8 cellular contexts compared by ENCODE assay signal in genomic region chr6:35024601-35025054, GRCh38.
DNase-seq lines count a peak whose midpoint lies in the region; ATAC-seq and TF ChIP-seq lines count a peak whose summit lies in the region.

No MANE protein-coding gene starts in this region.

- CTCF ChIA-PET in MCF 10A (lab: Yijun Ruan, JAX) = no interaction called here
- CTCF ChIA-PET in activated CD4-positive, alpha-beta T cell treated with anti-CD3 and anti-CD28 coated beads for 36 hours (lab: Charles Lee) = interaction anchor here (1.3 kb wide), 1 partner anchor 764 kb away, joined by 3 read pairs; no protein-coding TSS in a partner anchor

- peak overlapping the region; percentile 61 to 98 (median 94) for H3K27ac ChIP-seq in tibial nerve

- POLR2A ChIA-PET in MCF 10A (lab: Yijun Ruan, JAX) = interaction anchor here (0.7 to 1.7 kb wide), 6 partner anchors 13 to 137 kb away, joined by 3 to 5 read pairs (median 4); no protein-coding TSS in a partner anchor
- POLR2A ChIA-PET in activated CD4-positive, alpha-beta T cell treated with anti-CD3 and anti-CD28 coated beads for 36 hours (lab: Charles Lee) = no interaction called here

- peak in 1 of 2 donors; percentile 70 for TF ChIP-seq EP300 in tibial nerve (IDR thresholded peaks at IDR 0.05)

- intact Hi-C loops in MCF 10A (cut with micrococcal nuclease) = no loop called here
- intact Hi-C loops in activated CD4-positive, alpha-beta T cell treated with anti-CD3 and anti-CD28 coated beads for 36 hours (cut with DNase I, micrococcal nuclease) = no loop called here

- H3K9me3 ChIP-seq in BE2C (no peaks in the 10 kb centered on the region), tibial nerve (no peaks in the 10 kb centered on the region)

- H3K4me1 ChIP-seq in BE2C (peaks cover 4% of the 10 kb centered on the region), tibial nerve (peaks cover 0 to 97% (median 49%) of the 10 kb centered on the region in 4 donors)

- no peak overlapping the region for H3K4me3 ChIP-seq in BE2C (ENCODE audit: low read depth, low read length)
- H3K4me3 ChIP-seq in tibial nerve = no peak overlapping the region

- ATAC-seq in left lobe of liver (peak; percentile 18), GM18907 (IDR thresholded peaks at IDR 0.05; ENCODE audit: unreplicated experiment) (no peak)
- no peak for ATAC-seq in activated CD4-positive, alpha-beta T cell treated with anti-CD3 and anti-CD28 coated beads for 36 hours

- no peak for TF ChIP-seq POLR2A in tibial nerve (IDR thresholded peaks at IDR 0.05)

- H3K4me1 Mint-ChIP-seq in MCF 10A (ENCODE audit: insufficient read depth, unreplicated experiment) = peaks cover 29% of the 10 kb centered on the region
- no peaks in the 10 kb centered on the region for H3K4me1 Mint-ChIP-seq in activated CD4-positive, alpha-beta T cell treated with anti-CD3 and anti-CD28 coated beads for 36 hours

- H3K27me3 ChIP-seq in BE2C = no peaks in the 10 kb centered on the region
- no peaks in the 10 kb centered on the region for H3K27me3 ChIP-seq in tibial nerve

- TF ChIP-seq CTCF in BE2C (IDR thresholded peaks at IDR 0.05; ENCODE audit: low read depth, low read length) = no peak
- TF ChIP-seq CTCF in MCF 10A (IDR thresholded peaks at IDR 0.05; ENCODE audit: unreplicated experiment) = no peak
- TF ChIP-seq CTCF in tibial nerve (IDR thresholded peaks at IDR 0.05) = peak in 2 of 5 experiments; percentile 10 to 24

- no TSS peak for BruUV-seq in MCF 10A (replicated peaks; lab: Mats Ljungman, UMichigan)

- H3K36me3 ChIP-seq in BE2C (no peaks in the 10 kb centered on the region), tibial nerve (no peaks in the 10 kb centered on the region)

- no peaks in the 10 kb centered on the region for H3K27me3 Mint-ChIP-seq in MCF 10A (ENCODE audit: insufficient read depth, unreplicated experiment)
- no peaks in the 10 kb centered on the region for H3K27me3 Mint-ChIP-seq in activated CD4-positive, alpha-beta T cell treated with anti-CD3 and anti-CD28 coated beads for 36 hours

- no peak overlapping the region for H3K4me3 Mint-ChIP-seq in MCF 10A (ENCODE audit: unreplicated experiment)
- H3K4me3 Mint-ChIP-seq in activated CD4-positive, alpha-beta T cell treated with anti-CD3 and anti-CD28 coated beads for 36 hours = no peak overlapping the region

- WGBS in tibial nerve, 2 donors = 14 to 20% methylated on average over 4 of the region's 4 CpGs

- peak overlapping the region; percentile 89 for H3K27ac Mint-ChIP-seq in MCF 10A (ENCODE audit: low read depth, unreplicated experiment)
- no peak overlapping the region for H3K27ac Mint-ChIP-seq in activated CD4-positive, alpha-beta T cell treated with anti-CD3 and anti-CD28 coated beads for 36 hours

- H3K9me3 Mint-ChIP-seq in MCF 10A (ENCODE audit: unreplicated experiment) = no peaks in the 10 kb centered on the region
- H3K9me3 Mint-ChIP-seq in activated CD4-positive, alpha-beta T cell treated with anti-CD3 and anti-CD28 coated beads for 36 hours (ENCODE audit: low read depth) = no peaks in the 10 kb centered on the region

- peak; percentile 43 for DNase-seq in BE2C
- DNase-seq in NCI-H1048 (lab: John Stamatoyannopoulos, UW) = peak; percentile 62
- DNase-seq in MCF 10A (ENCODE audit: unreplicated experiment) = peak; percentile 65
- no peak for DNase-seq in left lobe of liver (ENCODE audit: low spot score)
- DNase-seq in tibial nerve (ENCODE audit: low spot score in 2 of 2) = no peak
- no peak for DNase-seq in GDM1 (lab: John Stamatoyannopoulos, UW)
- no peak for DNase-seq in activated CD4-positive, alpha-beta T cell treated with anti-CD3 and anti-CD28 coated beads for 36 hours

- peaks cover 5% of the 10 kb centered on the region for H3K36me3 Mint-ChIP-seq in MCF 10A (ENCODE audit: insufficient read depth, unreplicated experiment)
- peaks cover 5% of the 10 kb centered on the region for H3K36me3 Mint-ChIP-seq in activated CD4-positive, alpha-beta T cell treated with anti-CD3 and anti-CD28 coated beads for 36 hours (ENCODE audit: low read depth)

Comparison
In these comparisons a context has a peak if more than half of its experiments do, and no peak if none do; other contexts are left out.
1. DNase-seq: peak in BE2C (single experiment), NCI-H1048 (single experiment) and MCF 10A (single experiment); none in left lobe of liver (single experiment), tibial nerve (0 of 2), GDM1 (single experiment) and activated CD4-positive, alpha-beta T cell treated with anti-CD3 and anti-CD28 coated beads for 36 hours (single experiment).